Comparison of ENCODE assay signal across 8 cellular contexts in the genomic region with DNA sequence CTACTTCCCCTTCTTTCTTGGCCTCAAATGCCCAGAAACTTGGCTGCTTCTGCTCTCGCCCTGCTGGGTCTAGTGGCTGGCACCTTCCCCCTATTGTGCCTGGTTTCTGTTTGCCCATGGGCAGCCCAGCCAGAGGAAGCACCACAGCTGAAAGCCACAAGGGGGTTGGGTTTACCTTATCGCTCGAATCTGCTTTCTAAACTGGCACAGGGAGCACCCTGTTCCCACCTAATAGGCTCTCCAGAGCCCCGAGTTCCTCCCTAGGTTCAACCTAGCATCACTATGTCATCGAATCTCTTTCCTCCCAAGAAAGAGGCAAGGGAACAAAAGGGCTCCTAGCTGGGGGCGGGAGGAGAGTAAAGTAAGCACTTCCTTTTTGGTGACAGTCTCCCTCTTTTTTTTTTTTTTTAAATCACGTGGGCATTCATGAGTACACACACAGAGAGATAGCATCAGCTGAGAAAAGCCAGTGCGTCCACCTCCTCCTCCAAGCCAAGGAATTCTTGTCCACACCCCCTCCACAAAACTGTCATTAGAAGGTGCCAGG.
DNase-seq lines count a peak whose midpoint lies in the region; ATAC-seq, FAIRE-seq and TF ChIP-seq lines count a peak whose summit lies in the region.

No MANE protein-coding gene starts in this region.

- H3K27ac Mint-ChIP-seq in activated naive CD4-positive, alpha-beta T cell treated with anti-CD3 and anti-CD28 coated beads, Interleukin-2, amount 50 U/mL, for 24 hours = peak overlapping the region; percentile 91

- TF ChIP-seq CTCF in OCI-LY7 (conservative IDR thresholded peaks at IDR 0.05; ENCODE audit: low read length) (no peak), kidney epithelial cell (IDR thresholded peaks at IDR 0.05; ENCODE audit: insufficient read depth, low read length, poor library complexity, severe bottlenecking) (no peak)

- FAIRE-seq in GM12891 (lab: Jason Lieb, UNC) = no peak

- H3K9me3 Mint-ChIP-seq in activated naive CD4-positive, alpha-beta T cell treated with anti-CD3 and anti-CD28 coated beads, Interleukin-2, amount 50 U/mL, for 24 hours = no peaks in the 10 kb centered on the region

- H3K4me3 ChIP-seq in OCI-LY7 (ENCODE audit: low read depth, low read length, poor library complexity, severe bottlenecking) = peak overlapping the region; percentile 30
- peak overlapping the region; percentile 26 for H3K4me3 ChIP-seq in kidney epithelial cell (ENCODE audit: low read depth, low read length)

- no peak overlapping the region for H3K27ac ChIP-seq in OCI-LY7 (ENCODE audit: low read depth, low read length, poor library complexity, severe bottlenecking)

- TF ChIP-seq POLR2A in GM12891 (IDR thresholded peaks at IDR 0.05; ENCODE audit: low read depth, low read length) = no peak
- TF ChIP-seq POLR2A in GM18505 (IDR thresholded peaks at IDR 0.05; ENCODE audit: borderline replicate concordance, extremely low read depth, insufficient read depth, insufficient read length) = no peak

- H3K36me3 ChIP-seq in OCI-LY7 (ENCODE audit: insufficient read depth, low read length) (no peaks in the 10 kb centered on the region), kidney epithelial cell (ENCODE audit: control insufficient read depth, insufficient read depth, low read length) (no peaks in the 10 kb centered on the region)

- H3K9me2 ChIP-seq in OCI-LY7 (ENCODE audit: insufficient read depth, low read length) = no peaks in the 10 kb centered on the region

- H2AFZ ChIP-seq in OCI-LY7 (ENCODE audit: low read length) = peak overlapping the region; percentile 25; the same call in 1 of the 2 replicates

- H4K20me1 ChIP-seq in OCI-LY7 (ENCODE audit: insufficient read depth, low read length) = no peaks in the 10 kb centered on the region

- H3K4me1 ChIP-seq in OCI-LY7 (ENCODE audit: insufficient read depth, low read length, poor library complexity, severe bottlenecking) = peaks cover 9% of the 10 kb centered on the region

- no peaks in the 10 kb centered on the region for H3K27me3 Mint-ChIP-seq in activated naive CD4-positive, alpha-beta T cell treated with anti-CD3 and anti-CD28 coated beads, Interleukin-2, amount 50 U/mL, for 24 hours

- POLR2A ChIA-PET in OCI-LY7 (lab: Charles Lee) = no interaction called here

- no peaks in the 10 kb centered on the region for H3K79me2 ChIP-seq in OCI-LY7 (ENCODE audit: insufficient read depth, low read depth, low read length)

- peaks cover 8% of the 10 kb centered on the region for H3K27me3 ChIP-seq in kidney epithelial cell (ENCODE audit: control insufficient read depth, insufficient read depth, low read length)

- H3K4me1 Mint-ChIP-seq in activated naive CD4-positive, alpha-beta T cell treated with anti-CD3 and anti-CD28 coated beads, Interleukin-2, amount 50 U/mL, for 24 hours = peaks cover 34% of the 10 kb centered on the region

- H3K36me3 Mint-ChIP-seq in activated naive CD4-positive, alpha-beta T cell treated with anti-CD3 and anti-CD28 coated beads, Interleukin-2, amount 50 U/mL, for 24 hours = no peaks in the 10 kb centered on the region

- no TSS peak for BruUV-seq in OCI-LY7 (replicated peaks; lab: Mats Ljungman, UMichigan)

- no peaks in the 10 kb centered on the region for H3K9me3 ChIP-seq in OCI-LY7 (ENCODE audit: low read length)

- DNase-seq in GM12891 (ENCODE audit: insufficient read length, low spot score) (no peak), OCI-LY7 (ENCODE audit: low spot score) (peak; percentile 17), kidney epithelial cell (ENCODE audit: low read depth) (no peak)
- DNase-seq in stimulated activated CD4-positive, alpha-beta T cell treated with anti-CD3 and anti-CD28 coated beads, TNF-alpha, amount 100 ng/mL, for 4 hours (ENCODE audit: low read depth in 3 of 3) = peak in 2 of 3 experiments; percentile 7 to 12
- no peak for DNase-seq in effector CD4-positive, alpha-beta T cell

- peak overlapping the region; percentile 86 for H3K4me3 Mint-ChIP-seq in activated naive CD4-positive, alpha-beta T cell treated with anti-CD3 and anti-CD28 coated beads, Interleukin-2, amount 50 U/mL, for 24 hours

- ATAC-seq in HG02763 (IDR thresholded peaks at IDR 0.05; ENCODE audit: unreplicated experiment) = no peak
- no peak for ATAC-seq in GM18505 (IDR thresholded peaks at IDR 0.05; ENCODE audit: unreplicated experiment)

- CTCF ChIA-PET in OCI-LY7 (lab: Charles Lee; ENCODE audit: unreplicated experiment) = no interaction called here

- peak overlapping the region; percentile 51 for H3K4me2 ChIP-seq in OCI-LY7 (ENCODE audit: low read length)

- intact Hi-C loops in OCI-LY7 (cut with micrococcal nuclease; ENCODE audit: unreplicated experiment) = no loop called here

TF ChIP-seq in GM12891, 5 proteins besides CTCF, POLR2A, EP300 and RAD21:
- TF ChIP-seq PAX5 (IDR thresholded peaks at IDR 0.05; ENCODE audit: insufficient read depth, low read length, severe bottlenecking) (no peak), POU2F2 (IDR thresholded peaks at IDR 0.05; ENCODE audit: low read depth, low read length) (no peak), TAF1 (IDR thresholded peaks at IDR 0.05; ENCODE audit: low read depth, low read length) (no peak), POLR2AphosphoS5 (IDR thresholded peaks at IDR 0.05; ENCODE audit: low read depth, low read length) (no peak), SPI1 (IDR thresholded peaks at IDR 0.05; ENCODE audit: low read depth, low read length) (0 out of 2 replicates have a peak, but pooled peaks have one; percentile 21)

Comparison
In these comparisons a context has a peak if more than half of its experiments do, and no peak if none do; other contexts are left out.
1. DNase-seq: peak in OCI-LY7 (single experiment) and stimulated activated CD4-positive, alpha-beta T cell treated with anti-CD3 and anti-CD28 coated beads, TNF-alpha, amount 100 ng/mL, for 4 hours (2 of 3); none in GM12891 (single experiment), kidney epithelial cell (single experiment) and effector CD4-positive, alpha-beta T cell (single experiment).